ENCODE assay signal across 12 cellular contexts in the genomic region with DNA sequence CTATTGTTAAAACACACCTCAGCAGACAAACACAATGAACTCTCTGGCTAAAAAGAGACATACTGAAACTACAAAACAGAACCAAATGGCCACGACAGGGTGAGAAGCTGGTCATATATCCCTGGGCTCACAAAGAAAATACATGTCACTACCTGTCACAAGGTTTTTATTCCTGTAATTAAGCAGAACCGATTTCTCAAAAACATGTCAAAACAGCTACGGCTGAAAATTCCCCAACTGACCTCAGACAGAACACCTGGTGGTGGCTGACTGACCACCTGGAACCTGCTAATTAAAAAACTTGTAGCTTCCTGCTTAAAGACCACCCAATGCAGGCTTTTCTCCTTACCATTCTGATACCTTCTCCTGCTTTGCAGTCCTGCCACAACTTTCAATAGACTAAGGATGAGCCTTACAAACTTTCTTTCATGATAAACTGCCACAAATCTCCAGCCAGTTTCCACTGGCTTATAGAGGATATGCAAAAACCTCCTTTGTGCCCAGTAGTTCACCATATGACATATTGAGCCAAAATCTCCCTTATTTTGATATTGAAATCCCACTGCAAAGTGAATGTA.
DNase-seq lines count a peak whose midpoint lies in the region; ATAC-seq and TF ChIP-seq lines count a peak whose summit lies in the region.
"Had no signal": no experiment of that assay in that cellular context is flagged by ENCODE, and none has a peak within 500 bp of the region (broad histone marks: within the 10 kb centered on the region; RNA-seq: fewer than 3 reads in every experiment).

No MANE protein-coding gene starts in this region.

- H3K4me3 ChIP-seq in ascending aorta: no peak overlapping the region
- H3K4me3 ChIP-seq: right atrium auricular region had no signal

- no peak overlapping the region for H3K27ac Mint-ChIP-seq in Calu3 (ENCODE audit: unreplicated experiment)

- H3K36me3 ChIP-seq in ascending aorta: no peaks in the 10 kb centered on the region
- H3K36me3 ChIP-seq: right atrium auricular region had no signal

- H3K9me3 Mint-ChIP-seq in Calu3 (ENCODE audit: low read depth, unreplicated experiment): peaks cover 5% of the 10 kb centered on the region

- intact Hi-C loops in Calu3 (cut with micrococcal nuclease; ENCODE audit: unreplicated experiment) (no loop called here), ascending aorta (cut with DNase I) (no loop called here)

- H3K27ac ChIP-seq in ascending aorta: no peak overlapping the region
- H3K27ac ChIP-seq: right atrium auricular region, VCaP had no signal

- no peaks in the 10 kb centered on the region for H3K4me1 Mint-ChIP-seq in Calu3 (ENCODE audit: low read depth, unreplicated experiment)

- no peaks in the 10 kb centered on the region for H3K36me3 Mint-ChIP-seq in Calu3 (ENCODE audit: insufficient read depth, unreplicated experiment)

- DNase-seq in left kidney (ENCODE audit: low read depth, low spot score) (peak; percentile 6), Calu3 (no peak), COR-L47 (lab: John Stamatoyannopoulos, UW) (no peak), COLO668 (lab: John Stamatoyannopoulos, UW; ENCODE audit: unreplicated experiment) (no peak), ascending aorta (ENCODE audit: low spot score in 2 of 2) (no peak)
- DNase-seq: midbrain, NCI-H1092 had no signal

- no peaks in the 10 kb centered on the region for H3K27me3 ChIP-seq in ascending aorta
- H3K27me3 ChIP-seq: right atrium auricular region had no signal

- H3K27me3 Mint-ChIP-seq in Calu3 (ENCODE audit: unreplicated experiment): no peaks in the 10 kb centered on the region

- no peak overlapping the region for H3K4me3 Mint-ChIP-seq in Calu3 (ENCODE audit: low read depth, unreplicated experiment)

- H3K9me3 ChIP-seq in ascending aorta: no peaks in the 10 kb centered on the region
- H3K9me3 ChIP-seq: right atrium auricular region had no signal

- H3K4me1 ChIP-seq in ascending aorta: no peaks in the 10 kb centered on the region
- H3K4me1 ChIP-seq: right atrium auricular region had no signal

- CTCF ChIA-PET in Calu3 (lab: Charles Lee): no interaction called here

- peak; percentile 85 for ATAC-seq in GM19043 (IDR thresholded peaks at IDR 0.05; ENCODE audit: low read depth, unreplicated experiment)
- ATAC-seq in HG02571 (IDR thresholded peaks at IDR 0.05; ENCODE audit: unreplicated experiment): peak; percentile 92
- ATAC-seq in HG03354 (IDR thresholded peaks at IDR 0.05; ENCODE audit: poor library complexity, severe bottlenecking, unreplicated experiment): peak; percentile 95

- TF ChIP-seq CTCF in Calu3 (IDR thresholded peaks at IDR 0.05; ENCODE audit: unreplicated experiment): no peak
- TF ChIP-seq CTCF in ascending aorta (IDR thresholded peaks at IDR 0.05): no peak

- no TSS peak for BruUV-seq in Calu3 (replicated peaks; lab: Mats Ljungman, UMichigan)
